In genomic region chr5:111735829-111736228, GRCh38 we compare ENCODE assay signal across 10 cellular contexts. TPM values are rescaled to one million over a fixed set of nuclear protein-coding genes. Genes with fewer than 3 reads are reported as not detected.
DNase-seq lines count a peak whose midpoint lies in the region; ATAC-seq lines count a peak whose summit lies in the region.
"Had no signal": no experiment of that assay in that cellular context is flagged by ENCODE, and none has a peak within 500 bp of the region (broad histone marks: within the 10 kb centered on the region; RNA-seq: fewer than 3 reads in every experiment).

No MANE protein-coding gene starts in this region.

- DNase-seq in activated CD4-positive, alpha-beta T cell treated with anti-CD3 and anti-CD28 coated beads for 36 hours = peak; percentile 80
- no peak for DNase-seq in activated CD4-positive, alpha-beta T cell treated with anti-CD3 and anti-CD28 coated beads, Interleukin-2, amount 10 ng/mL, durations not matched to agents 7 days and 5 days
- DNase-seq in activated T-cell treated with anti-CD3 and anti-CD28 coated beads, Interleukin-2, amount 50 U/mL, for 4 hours = no peak
- DNase-seq in hepatic stellate cell (ENCODE audit: low spot score) (peak; percentile 36), NCI-H1694 (lab: John Stamatoyannopoulos, UW) (no peak), NCI-H1105 treated with DMSO at 0.1 percent for 48 hours (lab: John Stamatoyannopoulos, UW) (no peak)
- DNase-seq in stimulated activated CD8-positive, alpha-beta memory T cell treated with anti-CD3 and anti-CD28 coated beads, Interleukin-7, amount 100 ng/mL, for 48 hours (ENCODE audit: extremely low read depth in 1 of 2, low read depth in 1 of 2) = peak; percentile 13 to 37
- DNase-seq: AML-193 had no signal

- H3K4me1 Mint-ChIP-seq in activated CD4-positive, alpha-beta T cell treated with anti-CD3 and anti-CD28 coated beads for 36 hours = peaks cover 23% of the 10 kb centered on the region
- peaks cover 40% of the 10 kb centered on the region for H3K4me1 Mint-ChIP-seq in activated CD4-positive, alpha-beta T cell treated with anti-CD3 and anti-CD28 coated beads, Interleukin-2, amount 10 ng/mL, durations not matched to agents 7 days and 5 days
- H3K4me1 Mint-ChIP-seq in activated T-cell treated with anti-CD3 and anti-CD28 coated beads, Interleukin-2, amount 50 U/mL, for 4 hours (ENCODE audit: low read depth) = no peaks in the 10 kb centered on the region

- intact Hi-C loops in activated CD4-positive, alpha-beta T cell treated with anti-CD3 and anti-CD28 coated beads for 36 hours (cut with DNase I, micrococcal nuclease) = loop anchor here in 1 of 2 experiments (2.0 kb wide), 1 partner anchor 21 kb away; the partner anchor contains the start of gene NREP

- peak; percentile 90 for ATAC-seq in activated CD4-positive, alpha-beta T cell treated with anti-CD3 and anti-CD28 coated beads for 36 hours
- peak; percentile 70 to 77 for ATAC-seq in activated T-cell treated with anti-CD3 and anti-CD28 coated beads, Interleukin-2, amount 50 U/mL, for 4 hours
- no peak for ATAC-seq in HG02973 (IDR thresholded peaks at IDR 0.05; ENCODE audit: unreplicated experiment)

- CTCF ChIA-PET in activated CD4-positive, alpha-beta T cell treated with anti-CD3 and anti-CD28 coated beads for 36 hours (lab: Charles Lee) = interaction anchor here (0.7 to 1.5 kb wide), 3 partner anchors 18 to 61 kb away, joined by 3 to 5 read pairs (median 4); partner anchors contain the start of gene NREP
- CTCF ChIA-PET in activated CD4-positive, alpha-beta T cell treated with anti-CD3 and anti-CD28 coated beads, Interleukin-2, amount 10 ng/mL, durations not matched to agents 7 days and 5 days (lab: Charles Lee) = interaction anchor here (0.8 kb wide), 1 partner anchor 16 kb away, joined by 3 read pairs; no protein-coding TSS in a partner anchor

- POLR2A ChIA-PET in activated CD4-positive, alpha-beta T cell treated with anti-CD3 and anti-CD28 coated beads for 36 hours (lab: Charles Lee) = no interaction called here
- POLR2A ChIA-PET in activated CD4-positive, alpha-beta T cell treated with anti-CD3 and anti-CD28 coated beads, Interleukin-2, amount 10 ng/mL, durations not matched to agents 7 days and 5 days (lab: Charles Lee) = no interaction called here

- no peak overlapping the region for H3K4me3 Mint-ChIP-seq in activated CD4-positive, alpha-beta T cell treated with anti-CD3 and anti-CD28 coated beads for 36 hours
- no peak overlapping the region for H3K4me3 Mint-ChIP-seq in activated CD4-positive, alpha-beta T cell treated with anti-CD3 and anti-CD28 coated beads, Interleukin-2, amount 10 ng/mL, durations not matched to agents 7 days and 5 days
- H3K4me3 Mint-ChIP-seq in activated T-cell treated with anti-CD3 and anti-CD28 coated beads, Interleukin-2, amount 50 U/mL, for 4 hours = no peak overlapping the region
- H3K4me3 Mint-ChIP-seq: memory B cell had no signal

- H3K27me3 Mint-ChIP-seq in activated CD4-positive, alpha-beta T cell treated with anti-CD3 and anti-CD28 coated beads for 36 hours = no peaks in the 10 kb centered on the region
- H3K27me3 Mint-ChIP-seq in activated CD4-positive, alpha-beta T cell treated with anti-CD3 and anti-CD28 coated beads, Interleukin-2, amount 10 ng/mL, durations not matched to agents 7 days and 5 days = no peaks in the 10 kb centered on the region
- H3K27me3 Mint-ChIP-seq in activated T-cell treated with anti-CD3 and anti-CD28 coated beads, Interleukin-2, amount 50 U/mL, for 4 hours (ENCODE audit: low read depth) = no peaks in the 10 kb centered on the region
- H3K27me3 Mint-ChIP-seq: memory B cell had no signal

- no peak overlapping the region for H3K27ac Mint-ChIP-seq in activated CD4-positive, alpha-beta T cell treated with anti-CD3 and anti-CD28 coated beads for 36 hours
- no peak overlapping the region for H3K27ac Mint-ChIP-seq in activated CD4-positive, alpha-beta T cell treated with anti-CD3 and anti-CD28 coated beads, Interleukin-2, amount 10 ng/mL, durations not matched to agents 7 days and 5 days
- H3K27ac Mint-ChIP-seq: memory B cell had no signal

- peaks cover 4% of the 10 kb centered on the region for H3K36me3 Mint-ChIP-seq in activated CD4-positive, alpha-beta T cell treated with anti-CD3 and anti-CD28 coated beads for 36 hours (ENCODE audit: low read depth)
- peaks cover 20% of the 10 kb centered on the region for H3K36me3 Mint-ChIP-seq in activated CD4-positive, alpha-beta T cell treated with anti-CD3 and anti-CD28 coated beads, Interleukin-2, amount 10 ng/mL, durations not matched to agents 7 days and 5 days (ENCODE audit: low read depth)
- H3K36me3 Mint-ChIP-seq in activated T-cell treated with anti-CD3 and anti-CD28 coated beads, Interleukin-2, amount 50 U/mL, for 4 hours (ENCODE audit: insufficient read depth) = no peaks in the 10 kb centered on the region
- H3K36me3 Mint-ChIP-seq: memory B cell had no signal

- H3K9me3 Mint-ChIP-seq in activated CD4-positive, alpha-beta T cell treated with anti-CD3 and anti-CD28 coated beads for 36 hours (ENCODE audit: low read depth) = no peaks in the 10 kb centered on the region
- H3K9me3 Mint-ChIP-seq in activated CD4-positive, alpha-beta T cell treated with anti-CD3 and anti-CD28 coated beads, Interleukin-2, amount 10 ng/mL, durations not matched to agents 7 days and 5 days = no peaks in the 10 kb centered on the region
- H3K9me3 Mint-ChIP-seq in activated T-cell treated with anti-CD3 and anti-CD28 coated beads, Interleukin-2, amount 50 U/mL, for 4 hours = no peaks in the 10 kb centered on the region
- H3K9me3 Mint-ChIP-seq: memory B cell had no signal

RNA-seq across cellular contexts. Expression of gene NREP, which starts 21.2 kb away (rescaled TPM):
- total RNA-seq in activated CD4-positive, alpha-beta T cell treated with anti-CD3 and anti-CD28 coated beads for 36 hours = 10 to 100 TPM; 19.3 to 19.7 TPM
- 10 to 100 TPM; 22.8 to 27.3 TPM for total RNA-seq in activated CD4-positive, alpha-beta T cell treated with anti-CD3 and anti-CD28 coated beads, Interleukin-2, amount 10 ng/mL, durations not matched to agents 7 days and 5 days
- 10 to 100 TPM in 1 of 3 donors, 1 to 10 TPM in 2; 5.4 to 16.0 (median 10.0) TPM for total RNA-seq in activated T-cell treated with anti-CD3 and anti-CD28 coated beads, Interleukin-2, amount 50 U/mL, for 4 hours

Comparison
In these comparisons a context has a peak if more than half of its experiments do, and no peak if none do; other contexts are left out.
1. DNase-seq: peak in activated CD4-positive, alpha-beta T cell treated with anti-CD3 and anti-CD28 coated beads for 36 hours (single experiment), hepatic stellate cell (single experiment) and stimulated activated CD8-positive, alpha-beta memory T cell treated with anti-CD3 and anti-CD28 coated beads, Interleukin-7, amount 100 ng/mL, for 48 hours (2 of 2); none in activated CD4-positive, alpha-beta T cell treated with anti-CD3 and anti-CD28 coated beads, Interleukin-2, amount 10 ng/mL, durations not matched to agents 7 days and 5 days (single experiment), activated T-cell treated with anti-CD3 and anti-CD28 coated beads, Interleukin-2, amount 50 U/mL, for 4 hours (single experiment), NCI-H1694 (single experiment) and NCI-H1105 treated with DMSO at 0.1 percent for 48 hours (single experiment).